ENCODE assay signal across 13 cellular contexts in genomic region chr5:156399323-156399722, GRCh38.
DNase-seq lines count a peak whose midpoint lies in the region; ATAC-seq, FAIRE-seq and TF ChIP-seq lines count a peak whose summit lies in the region.
"Had no signal": no experiment of that assay in that cellular context is flagged by ENCODE, and none has a peak within 500 bp of the region (broad histone marks: within the 10 kb centered on the region; RNA-seq: fewer than 3 reads in every experiment).

No MANE protein-coding gene starts in this region.

- ATAC-seq in HepG2, result no peak
- peak; percentile 37 to 69 for ATAC-seq in right cardiac atrium
- ATAC-seq in psoas muscle, result peak; percentile 47 to 85 (median 78)
- no peak for ATAC-seq in GM18519 (IDR thresholded peaks at IDR 0.05; ENCODE audit: low FRiP score, unreplicated experiment)
- ATAC-seq: A549; CD8-positive, alpha-beta T cell had no signal

- 77% methylated on average over 2 of the region's 2 CpGs for WGBS in liver
- 5% methylated on average over 2 of the region's 2 CpGs for WGBS in HepG2 (ENCODE audit: low lambda C conversion rate)
- 32% methylated on average over 2 of the region's 2 CpGs for WGBS in right cardiac atrium
- WGBS in psoas muscle, 3 donors, result 18 to 41% (median 36%) methylated on average over 2 of the region's 2 CpGs

- H3K9ac ChIP-seq in liver (ENCODE audit: low read depth in 1 of 2, low read length in 2 of 2) (no peak overlapping the region), HepG2 (ENCODE audit: insufficient read depth, low read depth, low read length) (no peak overlapping the region)

- TF ChIP-seq POLR2A in HepG2 (IDR thresholded peaks at IDR 0.05; ENCODE audit: insufficient read depth in 1 of 2, low read depth in 2 of 2, low read length in 2 of 2), result no peak

- DNase-seq in HepG2 (ENCODE audit: low spot score) (no peak), right cardiac atrium (no peak), psoas muscle (no peak), ACHN (no peak)
- DNase-seq: Caco-2; CD8-positive, alpha-beta T cell; DND-41; GDM1; HCEC 1CT; HFFc6 had no signal

- H3K4me2 ChIP-seq in HepG2 (ENCODE audit: low read depth, low read length), result no peak overlapping the region
- H3K4me2 ChIP-seq: A549 had no signal

- H4K20me1 ChIP-seq in HepG2 (ENCODE audit: insufficient read depth, low read length), result no peaks in the 10 kb centered on the region

- no TSS peak for BruUV-seq in HepG2 (replicated peaks; lab: Mats Ljungman, UMichigan)

- POLR2A ChIA-PET in HepG2 (lab: Yijun Ruan, JAX), result no interaction called here

- CTCF ChIA-PET in HepG2 (lab: Yijun Ruan, JAX; ENCODE audit: low intra/inter-chr PET ratio, low total read pairs), result no interaction called here

- no peaks in the 10 kb centered on the region for H3K79me2 ChIP-seq in HepG2 (ENCODE audit: insufficient read depth, low read length)

- peaks cover 0 to 6% (median 0%) of the 10 kb centered on the region in 4 donors for H3K9me3 ChIP-seq in liver (ENCODE audit: control insufficient read depth in 4 of 4, low read length in 3 of 4)
- H3K9me3 ChIP-seq in HepG2 (ENCODE audit: low read length), result no peaks in the 10 kb centered on the region
- H3K9me3 ChIP-seq in right cardiac atrium (ENCODE audit: control insufficient read depth, low read length), result no peaks in the 10 kb centered on the region
- peaks cover 13% of the 10 kb centered on the region for H3K9me3 ChIP-seq in psoas muscle
- H3K9me3 ChIP-seq: Caco-2 had no signal

- H3K4me3 ChIP-seq in liver (ENCODE audit: low read depth in 1 of 3, low read length in 3 of 3) (no peak overlapping the region), HepG2 (replicated peaks in 1 of 3; ENCODE audit: insufficient read depth in 1 of 3, low read depth in 2 of 3, low read length in 3 of 3) (no peak overlapping the region), right cardiac atrium (ENCODE audit: low read length) (no peak overlapping the region), psoas muscle (no peak overlapping the region)
- H3K4me3 ChIP-seq: A549 had no signal

- intact Hi-C loops in HepG2 (cut with micrococcal nuclease; ENCODE audit: unreplicated experiment), result no loop called here
- intact Hi-C loops in right cardiac atrium (cut with DNase I), result no loop called here
- intact Hi-C loops in psoas muscle (cut with DNase I), result no loop called here

- TF ChIP-seq CTCF in liver (IDR thresholded peaks at IDR 0.05; ENCODE audit: low read depth, low read length, missing input control) (no peak), HepG2 (CRISPR knock-in tag; IDR thresholded peaks at IDR 0.05) (no peak), psoas muscle (IDR thresholded peaks at IDR 0.05) (no peak)

- H3K4me1 ChIP-seq in liver (ENCODE audit: control insufficient read depth in 4 of 4, insufficient read depth in 4 of 4, low read length in 3 of 4), result no peaks in the 10 kb centered on the region
- H3K4me1 ChIP-seq in HepG2 (ENCODE audit: insufficient read depth, low read length), result peaks cover 7% of the 10 kb centered on the region; the same call in 1 of the 2 replicates
- H3K4me1 ChIP-seq in right cardiac atrium (ENCODE audit: control insufficient read depth, insufficient read depth, low read length), result peaks cover 4% of the 10 kb centered on the region
- H3K4me1 ChIP-seq in psoas muscle, result peaks cover 38% of the 10 kb centered on the region
- H3K4me1 ChIP-seq: Caco-2 had no signal

- no peak for FAIRE-seq in HepG2 (lab: Jason Lieb, UNC)
- FAIRE-seq: A549 had no signal

- H3K27ac ChIP-seq in liver (ENCODE audit: low read depth in 1 of 2, low read length in 2 of 2), result no peak overlapping the region
- no peak overlapping the region for H3K27ac ChIP-seq in HepG2 (ENCODE audit: extremely low read length, insufficient read depth, low read length)
- H3K27ac ChIP-seq in right cardiac atrium (ENCODE audit: low read length), result no peak overlapping the region
- peak overlapping the region; percentile 48 for H3K27ac ChIP-seq in psoas muscle
- H3K27ac ChIP-seq: A549 had no signal

- H2AFZ ChIP-seq in HepG2 (ENCODE audit: low read length), result no peak overlapping the region

- TF ChIP-seq EP300 in HepG2 (IDR thresholded peaks at IDR 0.05; ENCODE audit: low read depth in 2 of 2, low read length in 2 of 2) (no peak), HepG2 (CRISPR knock-in tag; IDR thresholded peaks at IDR 0.05; ENCODE audit: borderline replicate concordance) (no peak)

- in situ Hi-C loops in HepG2 (cut with HindIII; ENCODE audit: extremely low pct_ligation_motif_present, low pct_unique_long_range_greater_than_20kb), result no loop called here
- in situ Hi-C loops in ACHN (cut with HindIII; ENCODE audit: low pct_ligation_motif_present, low pct_unique_long_range_greater_than_20kb, low sequenced_read_pairs), result no loop called here

- no peaks in the 10 kb centered on the region for H3K27me3 ChIP-seq in liver (ENCODE audit: control insufficient read depth in 4 of 4, insufficient read depth in 4 of 4, low read length in 3 of 4)
- H3K27me3 ChIP-seq in HepG2 (ENCODE audit: control insufficient read depth in 1 of 2, insufficient read depth in 2 of 2, low read length in 2 of 2), result no peaks in the 10 kb centered on the region
- no peaks in the 10 kb centered on the region for H3K27me3 ChIP-seq in right cardiac atrium (ENCODE audit: control insufficient read depth, insufficient read depth)
- H3K27me3 ChIP-seq in psoas muscle (ENCODE audit: insufficient read depth in 3 of 3, low read length in 2 of 3), result no peaks in the 10 kb centered on the region

- TF ChIP-seq RAD21 in liver (IDR thresholded peaks at IDR 0.05) (peak in 1 of 2 donors; percentile 9), HepG2 (CRISPR knock-in tag; IDR thresholded peaks at IDR 0.05) (no peak)

- H3K36me3 ChIP-seq in liver (ENCODE audit: control insufficient read depth in 4 of 4, insufficient read depth in 3 of 4, low read depth in 1 of 4, low read length in 3 of 4), result no peaks in the 10 kb centered on the region
- H3K36me3 ChIP-seq in HepG2 (replicated peaks in 1 of 2; ENCODE audit: control insufficient read depth in 1 of 2, insufficient read depth in 2 of 2, low read length in 2 of 2), result no peaks in the 10 kb centered on the region
- no peaks in the 10 kb centered on the region for H3K36me3 ChIP-seq in psoas muscle (ENCODE audit: insufficient read depth in 1 of 2, low read depth in 1 of 2)

TF ChIP-seq in liver, 16 proteins besides CTCF, POLR2A, EP300 and RAD21:
- TF ChIP-seq NR2F2 (IDR thresholded peaks at IDR 0.05) (peak; percentile 75), FOXA2 (IDR thresholded peaks at IDR 0.05) (no peak)
TF ChIP-seq in liver: peak in this region for 1.

TF ChIP-seq in HepG2, 621 proteins besides CTCF, POLR2A, EP300 and RAD21 (continues in another document):
- no peak for TF ChIP-seq NFIC (IDR thresholded peaks at IDR 0.05; ENCODE audit: low read length)
- no peak for TF ChIP-seq ZNF552 (CRISPR knock-in tag; IDR thresholded peaks at IDR 0.05; ENCODE audit: borderline replicate concordance)
- TF ChIP-seq MTERF4 (CRISPR knock-in tag; IDR thresholded peaks at IDR 0.05), result no peak
- no peak for TF ChIP-seq GATAD1 (CRISPR knock-in tag; IDR thresholded peaks at IDR 0.05)
- TF ChIP-seq FOSL2 (CRISPR knock-in tag; IDR thresholded peaks at IDR 0.05), result no peak
- no peak for TF ChIP-seq AKNA (CRISPR knock-in tag; IDR thresholded peaks at IDR 0.05; ENCODE audit: borderline replicate concordance)
- TF ChIP-seq MIER3 (CRISPR knock-in tag; IDR thresholded peaks at IDR 0.05; ENCODE audit: borderline replicate concordance), result no peak
- no peak for TF ChIP-seq SOX6 (IDR thresholded peaks at IDR 0.05)
- TF ChIP-seq SOX6 (CRISPR knock-in tag; IDR thresholded peaks at IDR 0.05), result no peak
- TF ChIP-seq EEA1 (CRISPR knock-in tag; IDR thresholded peaks at IDR 0.05; ENCODE audit: borderline replicate concordance), result no peak
- no peak for TF ChIP-seq ZNF451 (CRISPR knock-in tag; IDR thresholded peaks at IDR 0.05)
- no peak for TF ChIP-seq ZSCAN25 (CRISPR knock-in tag; IDR thresholded peaks at IDR 0.05)
- TF ChIP-seq TMF1 (CRISPR knock-in tag; IDR thresholded peaks at IDR 0.05; ENCODE audit: low read depth), result no peak

Comparison
In these comparisons a context has a peak if more than half of its experiments do, and no peak if none do; other contexts are left out.
1. ATAC-seq: peak in right cardiac atrium (2 of 2) and psoas muscle (4 of 4); none in HepG2 (single experiment) and GM18519 (single experiment).